Comparison of ENCODE assay signal across 1 cellular context in the genomic region with DNA sequence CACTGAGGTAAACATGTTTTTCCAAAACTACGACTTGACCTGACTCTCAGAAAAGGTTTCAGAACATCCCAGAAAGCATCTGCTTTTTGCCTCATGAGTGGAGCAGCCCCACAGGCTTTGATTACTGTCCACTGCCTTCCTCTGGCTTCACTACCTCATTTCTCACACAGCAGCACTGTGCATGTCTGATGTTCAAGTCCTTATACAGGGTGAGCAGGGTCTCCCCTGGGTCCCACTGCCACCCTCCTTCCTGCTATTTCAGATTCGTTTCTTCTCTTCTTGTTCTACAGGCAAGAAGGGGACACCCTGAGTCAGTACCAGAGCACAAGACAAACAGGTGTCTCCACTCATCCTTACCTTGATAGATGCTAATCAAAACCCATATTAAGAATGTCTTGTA.
TF ChIP-seq lines count a peak whose summit lies in the region.

No MANE protein-coding gene starts in this region.

TF ChIP-seq in GM12878, 131 proteins besides CTCF, POLR2A, EP300 and RAD21 (continued from another document):
- TF ChIP-seq, protein P1, sequence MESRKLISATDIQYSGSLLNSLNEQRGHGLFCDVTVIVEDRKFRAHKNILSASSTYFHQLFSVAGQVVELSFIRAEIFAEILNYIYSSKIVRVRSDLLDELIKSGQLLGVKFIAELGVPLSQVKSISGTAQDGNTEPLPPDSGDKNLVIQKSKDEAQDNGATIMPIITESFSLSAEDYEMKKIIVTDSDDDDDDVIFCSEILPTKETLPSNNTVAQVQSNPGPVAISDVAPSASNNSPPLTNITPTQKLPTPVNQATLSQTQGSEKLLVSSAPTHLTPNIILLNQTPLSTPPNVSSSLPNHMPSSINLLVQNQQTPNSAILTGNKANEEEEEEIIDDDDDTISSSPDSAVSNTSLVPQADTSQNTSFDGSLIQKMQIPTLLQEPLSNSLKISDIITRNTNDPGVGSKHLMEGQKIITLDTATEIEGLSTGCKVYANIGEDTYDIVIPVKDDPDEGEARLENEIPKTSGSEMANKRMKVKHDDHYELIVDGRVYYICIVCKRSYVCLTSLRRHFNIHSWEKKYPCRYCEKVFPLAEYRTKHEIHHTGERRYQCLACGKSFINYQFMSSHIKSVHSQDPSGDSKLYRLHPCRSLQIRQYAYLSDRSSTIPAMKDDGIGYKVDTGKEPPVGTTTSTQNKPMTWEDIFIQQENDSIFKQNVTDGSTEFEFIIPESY (IDR thresholded peaks at IDR 0.05): no peak
- TF ChIP-seq SMARCA5 (IDR thresholded peaks at IDR 0.05) (no peak), TARDBP (IDR thresholded peaks at IDR 0.05; ENCODE audit: borderline replicate concordance) (no peak), IRF4 (IDR thresholded peaks at IDR 0.05; ENCODE audit: low read depth, low read length) (no peak), CHD2 (IDR thresholded peaks at IDR 0.05; ENCODE audit: borderline replicate concordance, low read depth, low read length) (no peak), YY1 (IDR thresholded peaks at IDR 0.05; ENCODE audit: low read depth, low read length) (no peak), KLF5 (IDR thresholded peaks at IDR 0.05; ENCODE audit: partially characterized antibody) (no peak), ZNF274 (IDR thresholded peaks at IDR 0.05; ENCODE audit: insufficient read depth, insufficient read length) (no peak)
- TF ChIP-seq, protein P2, sequence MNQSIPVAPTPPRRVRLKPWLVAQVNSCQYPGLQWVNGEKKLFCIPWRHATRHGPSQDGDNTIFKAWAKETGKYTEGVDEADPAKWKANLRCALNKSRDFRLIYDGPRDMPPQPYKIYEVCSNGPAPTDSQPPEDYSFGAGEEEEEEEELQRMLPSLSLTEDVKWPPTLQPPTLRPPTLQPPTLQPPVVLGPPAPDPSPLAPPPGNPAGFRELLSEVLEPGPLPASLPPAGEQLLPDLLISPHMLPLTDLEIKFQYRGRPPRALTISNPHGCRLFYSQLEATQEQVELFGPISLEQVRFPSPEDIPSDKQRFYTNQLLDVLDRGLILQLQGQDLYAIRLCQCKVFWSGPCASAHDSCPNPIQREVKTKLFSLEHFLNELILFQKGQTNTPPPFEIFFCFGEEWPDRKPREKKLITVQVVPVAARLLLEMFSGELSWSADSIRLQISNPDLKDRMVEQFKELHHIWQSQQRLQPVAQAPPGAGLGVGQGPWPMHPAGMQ (IDR thresholded peaks at IDR 0.05; ENCODE audit: borderline replicate concordance): no peak
